ENCODE assay signal across 33 cellular contexts in the genomic region with DNA sequence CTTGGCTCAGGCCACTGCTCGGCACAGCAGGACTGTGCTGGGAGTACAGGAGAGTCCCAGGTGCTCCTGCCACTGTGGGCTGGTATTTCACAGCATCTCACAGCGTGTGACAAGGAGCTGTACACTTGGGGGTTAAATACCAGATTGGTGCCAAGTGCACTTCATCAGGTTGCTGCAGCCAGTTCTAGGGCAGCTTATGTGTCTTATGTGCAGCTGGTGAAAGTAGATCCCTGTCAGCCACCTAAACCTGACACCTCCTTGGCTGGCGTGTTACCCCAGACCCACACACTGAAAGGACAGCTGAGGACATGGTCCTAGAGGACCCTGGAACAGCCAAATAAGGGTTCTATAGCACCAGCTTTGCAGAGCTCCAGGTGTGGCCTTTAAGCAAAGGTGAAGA. TPM values are rescaled to one million over a fixed set of nuclear protein-coding genes. Genes with fewer than 3 reads are reported as not detected.
DNase-seq lines count a peak whose midpoint lies in the region; ATAC-seq, FAIRE-seq and TF ChIP-seq lines count a peak whose summit lies in the region.
"Had no signal": no experiment of that assay in that cellular context is flagged by ENCODE, and none has a peak within 500 bp of the region (broad histone marks: within the 10 kb centered on the region; RNA-seq: fewer than 3 reads in every experiment).

No MANE protein-coding gene starts in this region.

- H3K4me2 ChIP-seq in H9 (ENCODE audit: insufficient read depth, insufficient read length, low read length): no peak overlapping the region

- H3K4me1 Mint-ChIP-seq in H9: peaks cover 3% of the 10 kb centered on the region in 2 experiments
- H3K4me1 Mint-ChIP-seq: activated B cell treated with CpG ODN at 0.5 μM for 24 hours; CD4-positive, CD25-positive, alpha-beta regulatory T cell had no signal

- H3K9me3 ChIP-seq in H9 (ENCODE audit: control insufficient read depth, low read depth, low read length): no peaks in the 10 kb centered on the region
- H3K9me3 ChIP-seq: ascending aorta, left lung, neutrophil, sigmoid colon had no signal

- H3K4me1 ChIP-seq in H9 (ENCODE audit: insufficient read depth, low read length): no peaks in the 10 kb centered on the region
- H3K4me1 ChIP-seq: ascending aorta, left lung, sigmoid colon had no signal

- H4K5ac ChIP-seq in H9 (ENCODE audit: insufficient read length, low read depth, low read length): no peak overlapping the region

- no peaks in the 10 kb centered on the region for H3K36me3 ChIP-seq in bronchial epithelial cell (ENCODE audit: control insufficient read depth, insufficient read depth, low read length)
- H3K36me3 ChIP-seq: ascending aorta, left lung, neutrophil, sigmoid colon had no signal

- H3K56ac ChIP-seq in H9 (ENCODE audit: insufficient read length, low read depth, low read length): no peak overlapping the region

- peak; percentile 7 for FAIRE-seq in bronchial epithelial cell (lab: Jason Lieb, UNC)
- FAIRE-seq: GM18507, K562 had no signal

- no peaks in the 10 kb centered on the region for H3K23me2 ChIP-seq in H9 (ENCODE audit: insufficient read length, low read depth, low read length, poor library complexity, severe bottlenecking)

- H3K27ac ChIP-seq in temporal lobe (ENCODE audit: low read depth, low read length): peak overlapping the region; percentile 36
- no peak overlapping the region for H3K27ac ChIP-seq in H9 (ENCODE audit: insufficient read length, low read depth, low read length)
- H3K27ac ChIP-seq: ascending aorta, cardiac muscle cell, left lung, neutrophil, sigmoid colon, SK-N-MC had no signal

- no peak overlapping the region for H3K18ac ChIP-seq in H9 (ENCODE audit: insufficient read length, low read depth, low read length)

- H3K27me3 ChIP-seq in bronchial epithelial cell (ENCODE audit: control insufficient read depth, insufficient read depth, low read length): no peaks in the 10 kb centered on the region
- no peaks in the 10 kb centered on the region for H3K27me3 ChIP-seq in H9 (ENCODE audit: insufficient read depth, low read length)
- H3K27me3 ChIP-seq: ascending aorta, cardiac muscle cell, left lung, sigmoid colon had no signal

- H2AFZ ChIP-seq in H9 (ENCODE audit: low read length): no peak overlapping the region

- H3K36me3 Mint-ChIP-seq in H9 (ENCODE audit: insufficient read depth in 1 of 3, low read depth in 3 of 3): peaks cover 5 to 20% (median 11%) of the 10 kb centered on the region in 3 experiments; a peak in 5 of 7 replicates
- no peaks in the 10 kb centered on the region for H3K36me3 Mint-ChIP-seq in activated naive CD4-positive, alpha-beta T cell treated with anti-CD3 and anti-CD28 coated beads, Interleukin-2, amount 50 U/mL, for 72 hours
- H3K36me3 Mint-ChIP-seq: CD4-positive, CD25-positive, alpha-beta regulatory T cell had no signal

- no peak overlapping the region for H3K4me3 ChIP-seq in bronchial epithelial cell (ENCODE audit: low read depth, low read length)
- H3K4me3 ChIP-seq: ascending aorta, cardiac muscle cell, K562, left lung, sigmoid colon, SK-N-MC had no signal

- no peak overlapping the region for H2BK5ac ChIP-seq in H9 (ENCODE audit: insufficient read length, low read length)

- H3K14ac ChIP-seq in H9 (ENCODE audit: insufficient read depth, low read length): no peak overlapping the region

- H3K9ac ChIP-seq in H9 (ENCODE audit: extremely low read depth, insufficient read length, low read length): no peak overlapping the region

- H3K27me3 Mint-ChIP-seq in H9 (ENCODE audit: low read depth): no peaks in the 10 kb centered on the region

- no peak for ATAC-seq in HG02678 (IDR thresholded peaks at IDR 0.05; ENCODE audit: unreplicated experiment)
- no peak for ATAC-seq in activated naive CD4-positive, alpha-beta T cell treated with anti-CD3 and anti-CD28 coated beads, Interleukin-2, amount 50 U/mL, for 72 hours
- ATAC-seq: effector memory CD8-positive, alpha-beta T cell; K562; left lung had no signal

- no peaks in the 10 kb centered on the region for H3K79me2 ChIP-seq in H9 (ENCODE audit: insufficient read depth, low read length)

- no peak overlapping the region for H3K27ac Mint-ChIP-seq in H9
- H3K27ac Mint-ChIP-seq in activated naive CD4-positive, alpha-beta T cell treated with anti-CD3 and anti-CD28 coated beads, Interleukin-2, amount 50 U/mL, for 72 hours: no peak overlapping the region
- H3K27ac Mint-ChIP-seq: activated B cell treated with CpG ODN at 0.5 μM for 24 hours; activated T-cell treated with anti-CD3 and anti-CD28 coated beads, Interleukin-2, amount 50 U/mL, for 24 hours; CD4-positive, CD25-positive, alpha-beta regulatory T cell; effector memory CD8-positive, alpha-beta T cell had no signal

- no peak overlapping the region for H2BK12ac ChIP-seq in H9 (ENCODE audit: insufficient read length, low read depth, low read length)

- no peaks in the 10 kb centered on the region for H4K20me1 ChIP-seq in H9 (ENCODE audit: control insufficient read depth, insufficient read depth, insufficient read length)

- H3K4me3 Mint-ChIP-seq in H9: no peak overlapping the region
- H3K4me3 Mint-ChIP-seq: activated B cell treated with CpG ODN at 0.5 μM for 24 hours; activated T-cell treated with anti-CD3 and anti-CD28 coated beads, Interleukin-2, amount 50 U/mL, for 24 hours; CD4-positive, CD25-positive, alpha-beta regulatory T cell; effector memory CD8-positive, alpha-beta T cell had no signal

- no peak overlapping the region for H3K23ac ChIP-seq in H9 (ENCODE audit: insufficient read length, low read depth, low read length)

- no peak overlapping the region for H2BK20ac ChIP-seq in H9 (ENCODE audit: low read depth, low read length, poor library complexity, severe bottlenecking)

- no CpG with 5 or more reads among the region's 3 CpGs for WGBS in H9 (ENCODE audit: extremely low coverage, insufficient read length, low lambda C conversion rate)

- H2BK120ac ChIP-seq in H9 (ENCODE audit: low read depth, low read length, poor library complexity, severe bottlenecking): no peak overlapping the region

- H2BK15ac ChIP-seq in H9 (ENCODE audit: low read depth, low read length): no peak overlapping the region

- DNase-seq in NCI-H2029 (lab: John Stamatoyannopoulos, UW) (peak; percentile 56), NCI-H2029 treated with DMSO at 0.1 percent for 48 hours (lab: John Stamatoyannopoulos, UW) (no peak), NCI-H2107 (lab: John Stamatoyannopoulos, UW) (peak; percentile 86), bronchial epithelial cell (ENCODE audit: low read depth) (no peak), H9 (no peak)
- DNase-seq in activated naive CD4-positive, alpha-beta T cell treated with anti-CD3 and anti-CD28 coated beads, Interleukin-2, amount 50 U/mL, for 72 hours (ENCODE audit: low spot score in 2 of 2): no peak
- DNase-seq: activated B cell treated with CpG ODN at 0.5 μM for 24 hours; activated CD4-positive, alpha-beta T cell treated with anti-CD3 and anti-CD28 coated beads, Interleukin-2, amount 50 U/mL, for 1 hour; activated effector memory CD4-positive, alpha-beta T cell treated with anti-CD3 and anti-CD28 coated beads, Interleukin-2, amount 50 U/mL, for 16 hours; activated T-cell treated with anti-CD3 and anti-CD28 coated beads, Interleukin-2, amount 50 U/mL, for 24 hours; CD4-positive, CD25-positive, alpha-beta regulatory T cell; cortex of kidney; effector memory CD8-positive, alpha-beta T cell; GOT3; left lung; NCI-H1105; NCI-H1930; NCI-H446; NK-92 treated with Interleukin-12 subunit alpha and Interleukin-12 subunit beta, amount 100 ng/mL, for 24 hours; stimulated activated CD4-positive, alpha-beta T cell treated with anti-CD3 and anti-CD28 coated beads, Interleukin-12 subunit alpha, Interleukin-12 subunit beta, amount 100 ng/mL, for 4 hours; stimulated activated CD4-positive, alpha-beta T cell treated with anti-CD3 and anti-CD28 coated beads, Interleukin-2, amount 100 ng/mL, for 48 hours; T-helper 1 cell; trophoblast cell had no signal

- TF ChIP-seq CTCF in bronchial epithelial cell (IDR thresholded peaks at IDR 0.05; ENCODE audit: insufficient read depth, low read length, severe bottlenecking) (no peak), H9 (conservative IDR thresholded peaks at IDR 0.05) (no peak)

- H2AK5ac ChIP-seq in H9 (ENCODE audit: insufficient read length, low read length): no peak overlapping the region

- H4K8ac ChIP-seq in H9 (replicated peaks; ENCODE audit: insufficient read length, low read depth, low read length): no peak overlapping the region

- no peak overlapping the region for H4K91ac ChIP-seq in H9 (ENCODE audit: insufficient read length, low read depth, low read length)

- no peaks in the 10 kb centered on the region for H3K9me3 Mint-ChIP-seq in H9
- no peaks in the 10 kb centered on the region for H3K9me3 Mint-ChIP-seq in activated naive CD4-positive, alpha-beta T cell treated with anti-CD3 and anti-CD28 coated beads, Interleukin-2, amount 50 U/mL, for 72 hours
- H3K9me3 Mint-ChIP-seq: activated B cell treated with CpG ODN at 0.5 μM for 24 hours; activated T-cell treated with anti-CD3 and anti-CD28 coated beads, Interleukin-2, amount 50 U/mL, for 24 hours; effector memory CD8-positive, alpha-beta T cell had no signal

- H3K4ac ChIP-seq in H9 (ENCODE audit: low read depth, low read length): no peak overlapping the region

- H3T11ph ChIP-seq in H9 (ENCODE audit: low read length): no peak overlapping the region

- H3K79me1 ChIP-seq in H9 (ENCODE audit: insufficient read depth, low read depth, low read length, poor library complexity, severe bottlenecking): no peaks in the 10 kb centered on the region

RNA-seq across cellular contexts. Expression of a gene that starts 18.9 kb away (rescaled TPM):
- total RNA-seq in bronchial epithelial cell (4.4 and 4.7 TPM in 2 replicates), temporal lobe (6.9 TPM), H9 (2021) (26.9 and 35.3 TPM in 2 replicates)
- total RNA-seq in activated naive CD4-positive, alpha-beta T cell treated with anti-CD3 and anti-CD28 coated beads, Interleukin-2, amount 50 U/mL, for 72 hours: 1 to 10 TPM; 1.1 to 9.1 TPM
- total RNA-seq: myocyte had no signal

RNA-seq across cellular contexts. Expression of a gene that starts 48.1 kb away (rescaled TPM):
- 17.9 and 19.1 TPM in 2 replicates for total RNA-seq in bronchial epithelial cell
- 22.1 TPM for total RNA-seq in temporal lobe
- 9.3 and 9.4 TPM in 2 replicates for total RNA-seq in H9 (2021)
- total RNA-seq in activated naive CD4-positive, alpha-beta T cell treated with anti-CD3 and anti-CD28 coated beads, Interleukin-2, amount 50 U/mL, for 72 hours: 10 to 100 TPM; 15.6 to 27.6 TPM

Comparison
In these comparisons a context has a peak if more than half of its experiments do, and no peak if none do; other contexts are left out.
1. DNase-seq: peak in NCI-H2029 (single experiment) and NCI-H2107 (single experiment); none in NCI-H2029 treated with DMSO at 0.1 percent for 48 hours (single experiment), bronchial epithelial cell (single experiment), H9 (single experiment) and activated naive CD4-positive, alpha-beta T cell treated with anti-CD3 and anti-CD28 coated beads, Interleukin-2, amount 50 U/mL, for 72 hours (0 of 2).